Comparison of ENCODE assay signal across 9 cellular contexts in the genomic region with DNA sequence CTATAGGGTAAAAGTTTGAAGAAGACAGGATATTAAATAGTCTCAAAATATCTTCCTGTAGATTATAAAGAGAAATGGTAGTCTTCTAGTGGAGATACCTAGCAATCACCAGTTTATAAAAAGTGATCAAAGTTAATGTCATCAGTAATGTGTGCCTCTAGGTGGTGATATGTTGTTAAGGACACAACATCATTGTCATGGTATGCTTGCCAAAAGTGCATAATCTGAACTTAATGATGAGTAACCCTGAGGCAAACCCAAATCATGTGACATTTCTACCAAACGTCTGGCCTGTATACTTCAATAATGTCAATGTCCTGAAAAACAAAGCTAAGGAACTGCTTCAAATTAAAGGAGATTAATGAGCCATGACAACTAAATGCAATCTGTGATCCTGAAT.
DNase-seq lines count a peak whose midpoint lies in the region; ATAC-seq and TF ChIP-seq lines count a peak whose summit lies in the region.
"Had no signal": no experiment of that assay in that cellular context is flagged by ENCODE, and none has a peak within 500 bp of the region (broad histone marks: within the 10 kb centered on the region; RNA-seq: fewer than 3 reads in every experiment).

No MANE protein-coding gene starts in this region.

- DNase-seq in NCI-H2171 treated with DMSO at 0.1 percent for 48 hours (lab: John Stamatoyannopoulos, UW) (peak; percentile 63), NCI-H2171 (lab: John Stamatoyannopoulos, UW) (no peak), M059J (ENCODE audit: low read depth) (peak; percentile 94), astrocyte of the spinal cord (ENCODE audit: low read depth, low spot score) (peak; percentile 60), non-pigmented ciliary epithelial cell (ENCODE audit: low read depth) (peak; percentile 42), DMS79 treated with DMSO at 0.1 percent for 48 hours (lab: John Stamatoyannopoulos, UW) (no peak), SHP77 treated with DMSO at 0.1 percent for 48 hours (lab: John Stamatoyannopoulos, UW) (no peak)

- H3K4me3 ChIP-seq in astrocyte of the spinal cord (ENCODE audit: low read depth, low read length) = no peak overlapping the region
- H3K4me3 ChIP-seq: BLaER1 treated with 17β-estradiol and CSF1 and Interleukin-3, amounts not matched to agents 10 nM and 100 nM had no signal

- TF ChIP-seq CTCF in astrocyte of the spinal cord (IDR thresholded peaks at IDR 0.05; ENCODE audit: low read depth, low read length) = no peak

- no peak for ATAC-seq in HG03378 (IDR thresholded peaks at IDR 0.05; ENCODE audit: unreplicated experiment)

- in situ Hi-C loops in astrocyte of the spinal cord (cut with HindIII; ENCODE audit: low sequenced_read_pairs) = no loop called here

Comparison
In these comparisons a context has a peak if more than half of its experiments do, and no peak if none do; other contexts are left out.
1. DNase-seq: peak in NCI-H2171 treated with DMSO at 0.1 percent for 48 hours (single experiment), M059J (single experiment), astrocyte of the spinal cord (single experiment) and non-pigmented ciliary epithelial cell (single experiment); none in NCI-H2171 (single experiment), DMS79 treated with DMSO at 0.1 percent for 48 hours (single experiment) and SHP77 treated with DMSO at 0.1 percent for 48 hours (single experiment).